1 cellular context compared by ENCODE assay signal in genomic region chr1:65423884-65424655, GRCh38.
TF ChIP-seq lines count a peak whose summit lies in the region.

No MANE protein-coding gene starts in this region.

TF ChIP-seq in K562, 482 proteins besides CTCF, POLR2A, EP300 and RAD21 (continued from another document):
- TF ChIP-seq SIN3A (IDR thresholded peaks at IDR 0.05; ENCODE audit: borderline replicate concordance in 2 of 2, control insufficient read depth in 1 of 2, low read depth in 2 of 2, low read length in 2 of 2) (no peak), CEBPB (tag; IDR thresholded peaks at IDR 0.05) (peak; percentile 44; the same call in 1 of the 2 replicates), TEAD4 (IDR thresholded peaks at IDR 0.05; ENCODE audit: low read length) (peak; percentile 80), TEAD4 (CRISPR knock-in tag; IDR thresholded peaks at IDR 0.05; ENCODE audit: borderline replicate concordance) (no peak), ARID1B (IDR thresholded peaks at IDR 0.05) (peak; percentile 90), CBX3 (IDR thresholded peaks at IDR 0.05; ENCODE audit: borderline replicate concordance in 1 of 2, low read length in 2 of 2) (peak in 1 of 2 experiments; percentile 54; a peak in 1 of 3 replicates), TAF9B (IDR thresholded peaks at IDR 0.05; ENCODE audit: partially characterized antibody) (no peak), TRIM28 (IDR thresholded peaks at IDR 0.05) (no peak), HDAC1 (IDR thresholded peaks at IDR 0.05) (peak in 1 of 2 experiments; percentile 53; a peak in 1 of 4 replicates), SMARCC2 (IDR thresholded peaks at IDR 0.05; ENCODE audit: low read depth) (peak; percentile 69), ADNP (tag; IDR thresholded peaks at IDR 0.05) (0 out of 2 replicates have a peak, but pooled peaks have one; percentile 54), HDAC3 (IDR thresholded peaks at IDR 0.05; ENCODE audit: borderline replicate concordance, partially characterized antibody) (peak; percentile 45), STAT5A (IDR thresholded peaks at IDR 0.05; ENCODE audit: borderline replicate concordance, low read length) (peak; percentile 38; the same call in 1 of the 2 replicates), KDM1A (IDR thresholded peaks at IDR 0.05) (peak; percentile 88 to 89), PML (IDR thresholded peaks at IDR 0.05; ENCODE audit: low read length) (peak; percentile 38; the same call in 1 of the 2 replicates), JUN (IDR thresholded peaks at IDR 0.05; ENCODE audit: borderline replicate concordance, low read depth, low read length) (peak; percentile 82), JUN (CRISPR knock-in tag; IDR thresholded peaks at IDR 0.05; ENCODE audit: borderline replicate concordance) (no peak), ARNT (IDR thresholded peaks at IDR 0.05) (no peak), SOX6 (IDR thresholded peaks at IDR 0.05) (no peak), CBFA2T2 (conservative IDR thresholded peaks at IDR 0.05) (peak; percentile 76), GATAD2B (IDR thresholded peaks at IDR 0.05; ENCODE audit: borderline replicate concordance) (peak; percentile 45; the same call in 1 of the 2 replicates), SMARCA4 (IDR thresholded peaks at IDR 0.05) (peak; percentile 88), POLR2AphosphoS5 (IDR thresholded peaks at IDR 0.05; ENCODE audit: control insufficient read depth, insufficient read depth, low read depth, low read length) (peak; percentile 46; the same call in 1 of the 2 replicates), PCBP2 (IDR thresholded peaks at IDR 0.05; ENCODE audit: low read depth, low read length, poor library complexity, severe bottlenecking) (no peak), BCOR (IDR thresholded peaks at IDR 0.05) (no peak), MTA2 (IDR thresholded peaks at IDR 0.05; ENCODE audit: low read depth) (peak; percentile 21; the same call in 1 of the 2 replicates), MITF (IDR thresholded peaks at IDR 0.05) (0 out of 2 replicates have a peak, but pooled peaks have one; percentile 55), TCF7L2 (IDR thresholded peaks at IDR 0.05; ENCODE audit: low read depth, low read length) (no peak), JUND (IDR thresholded peaks at IDR 0.05; ENCODE audit: borderline replicate concordance, low read depth, low read length) (peak; percentile 91), JUND (tag; IDR thresholded peaks at IDR 0.05; ENCODE audit: borderline replicate concordance, low read depth, low read length) (peak; percentile 63; the same call in 1 of the 3 replicates), TCF3 (CRISPR knock-in tag; IDR thresholded peaks at IDR 0.05) (peak; percentile 78), RCOR1 (IDR thresholded peaks at IDR 0.05; ENCODE audit: borderline replicate concordance in 1 of 2, low read depth in 2 of 2, low read length in 2 of 2) (peak in 1 of 2 experiments; percentile 56; a peak in 1 of 4 replicates), SMARCE1 (IDR thresholded peaks at IDR 0.05) (peak; percentile 91), ZNF217 (CRISPR knock-in tag; IDR thresholded peaks at IDR 0.05) (no peak), KLF13 (tag; IDR thresholded peaks at IDR 0.05; ENCODE audit: borderline replicate concordance, low read depth) (no peak), TRIM24 (IDR thresholded peaks at IDR 0.05) (peak in 1 of 2 experiments; percentile 40; a peak in 1 of 4 replicates), ZEB2 (IDR thresholded peaks at IDR 0.05) (peak; percentile 82; the same call in 1 of the 2 replicates), ZNF445 (CRISPR knock-in tag; IDR thresholded peaks at IDR 0.05; ENCODE audit: low read depth) (no peak), EP400 (IDR thresholded peaks at IDR 0.05) (0 out of 2 replicates have a peak, but pooled peaks have one; percentile 23), CBFA2T3 (IDR thresholded peaks at IDR 0.05) (peak; percentile 84), ZNF639 (CRISPR knock-in tag; conservative IDR thresholded peaks at IDR 0.05 in 1 of 2, IDR thresholded peaks at IDR 0.05 in 1 of 2) (0 out of 4 replicates have a peak, but pooled peaks of 1 of the 2 experiments have one; percentile 7), ZNF444 (CRISPR knock-in tag; IDR thresholded peaks at IDR 0.05) (no peak), CEBPG (CRISPR knock-in tag; IDR thresholded peaks at IDR 0.05) (no peak), CEBPG (tag; conservative IDR thresholded peaks at IDR 0.05 in 1 of 2, IDR thresholded peaks at IDR 0.05 in 1 of 2) (0 out of 4 replicates have a peak, but pooled peaks of 1 of the 2 experiments have one; percentile 21), ESRRA (IDR thresholded peaks at IDR 0.05; ENCODE audit: borderline replicate concordance, low read depth) (peak; percentile 16; the same call in 1 of the 2 replicates), TAL1 (IDR thresholded peaks at IDR 0.05) (peak; percentile 55), DEAF1 (CRISPR knock-in tag; IDR thresholded peaks at IDR 0.05) (no peak), ZNF24 (IDR thresholded peaks at IDR 0.05) (no peak), HDAC6 (IDR thresholded peaks at IDR 0.05; ENCODE audit: low read depth, low read length) (no peak), ZC3H8 (IDR thresholded peaks at IDR 0.05) (no peak), NFIC (IDR thresholded peaks at IDR 0.05) (0 out of 2 replicates have a peak, but pooled peaks have one; percentile 16), FOSL1 (tag; conservative IDR thresholded peaks at IDR 0.05) (peak; percentile 99), PRPF4 (IDR thresholded peaks at IDR 0.05; ENCODE audit: insufficient read depth, low read depth, low read length, poor library complexity, severe bottlenecking) (no peak), FOS (IDR thresholded peaks at IDR 0.05; ENCODE audit: extremely low read depth, insufficient read length) (peak; percentile 60), SMAD1 (IDR thresholded peaks at IDR 0.05; ENCODE audit: low read depth, low read length, partially characterized antibody) (peak; percentile 46), TSC22D4 (tag; IDR thresholded peaks at IDR 0.05) (no peak), ATF3 (IDR thresholded peaks at IDR 0.05) (peak; percentile 84), ATF3 (CRISPR knock-in tag; conservative IDR thresholded peaks at IDR 0.05) (no peak)
